In the genomic region with DNA sequence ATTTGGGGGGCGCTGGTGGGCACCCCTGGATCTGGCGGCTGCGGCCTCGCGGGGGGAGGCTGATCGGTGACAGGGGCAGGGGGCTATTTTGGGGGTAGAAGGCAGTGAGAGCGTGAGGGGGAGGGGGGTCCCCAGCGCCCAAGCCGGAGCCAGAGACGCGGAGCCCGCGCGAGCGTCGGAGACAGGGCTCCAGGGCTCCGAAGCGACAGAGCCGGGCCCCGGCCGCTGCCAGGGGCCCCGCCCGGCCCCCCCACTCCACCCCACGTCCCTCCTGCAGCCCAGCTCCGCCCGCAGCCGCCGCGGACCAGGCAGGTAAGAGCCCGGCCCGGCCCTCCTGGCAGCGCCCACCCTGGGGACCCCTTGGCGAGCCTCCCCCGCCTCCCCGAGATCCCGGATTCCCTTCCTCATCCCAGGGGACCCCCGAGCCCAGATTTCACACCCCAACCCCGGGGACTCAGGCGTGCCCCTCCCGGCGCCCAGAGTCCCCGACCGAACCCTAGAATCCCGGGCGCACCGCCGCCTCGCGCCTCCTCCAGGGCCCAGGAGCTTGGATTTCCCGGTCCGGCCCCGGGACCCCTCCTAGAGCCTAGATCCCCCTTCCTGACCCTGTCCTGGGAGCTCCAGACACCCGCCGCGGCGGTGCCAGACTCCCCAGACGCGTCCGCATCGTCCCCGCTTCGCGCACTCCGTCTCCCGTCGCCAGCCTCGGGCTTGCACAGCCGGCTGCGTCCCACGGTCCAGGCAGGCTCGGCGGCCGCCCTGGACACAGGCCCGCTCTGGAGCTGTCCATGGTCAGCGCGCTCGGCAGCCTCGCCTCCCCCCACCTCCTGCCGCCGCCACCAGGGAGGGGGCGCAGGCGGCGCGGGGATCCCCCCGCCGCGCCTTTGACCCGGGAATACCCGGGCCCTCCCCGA, we compare ENCODE assay signal across 1 cellular context.
A peak's percentile ranks its signal among the peaks of the same experiment; 100 is the strongest.
TF ChIP-seq lines count a peak whose summit lies in the region.

A gene (plus strand): TSS at position 134 of the 914 bp plus-strand sequence. CDS start 8,330 bp downstream, outside the sequence.

TF ChIP-seq in HepG2, 621 proteins besides CTCF, POLR2A, EP300 and RAD21 (continued from another document and continues in another):
- TF ChIP-seq, protein P1, sequence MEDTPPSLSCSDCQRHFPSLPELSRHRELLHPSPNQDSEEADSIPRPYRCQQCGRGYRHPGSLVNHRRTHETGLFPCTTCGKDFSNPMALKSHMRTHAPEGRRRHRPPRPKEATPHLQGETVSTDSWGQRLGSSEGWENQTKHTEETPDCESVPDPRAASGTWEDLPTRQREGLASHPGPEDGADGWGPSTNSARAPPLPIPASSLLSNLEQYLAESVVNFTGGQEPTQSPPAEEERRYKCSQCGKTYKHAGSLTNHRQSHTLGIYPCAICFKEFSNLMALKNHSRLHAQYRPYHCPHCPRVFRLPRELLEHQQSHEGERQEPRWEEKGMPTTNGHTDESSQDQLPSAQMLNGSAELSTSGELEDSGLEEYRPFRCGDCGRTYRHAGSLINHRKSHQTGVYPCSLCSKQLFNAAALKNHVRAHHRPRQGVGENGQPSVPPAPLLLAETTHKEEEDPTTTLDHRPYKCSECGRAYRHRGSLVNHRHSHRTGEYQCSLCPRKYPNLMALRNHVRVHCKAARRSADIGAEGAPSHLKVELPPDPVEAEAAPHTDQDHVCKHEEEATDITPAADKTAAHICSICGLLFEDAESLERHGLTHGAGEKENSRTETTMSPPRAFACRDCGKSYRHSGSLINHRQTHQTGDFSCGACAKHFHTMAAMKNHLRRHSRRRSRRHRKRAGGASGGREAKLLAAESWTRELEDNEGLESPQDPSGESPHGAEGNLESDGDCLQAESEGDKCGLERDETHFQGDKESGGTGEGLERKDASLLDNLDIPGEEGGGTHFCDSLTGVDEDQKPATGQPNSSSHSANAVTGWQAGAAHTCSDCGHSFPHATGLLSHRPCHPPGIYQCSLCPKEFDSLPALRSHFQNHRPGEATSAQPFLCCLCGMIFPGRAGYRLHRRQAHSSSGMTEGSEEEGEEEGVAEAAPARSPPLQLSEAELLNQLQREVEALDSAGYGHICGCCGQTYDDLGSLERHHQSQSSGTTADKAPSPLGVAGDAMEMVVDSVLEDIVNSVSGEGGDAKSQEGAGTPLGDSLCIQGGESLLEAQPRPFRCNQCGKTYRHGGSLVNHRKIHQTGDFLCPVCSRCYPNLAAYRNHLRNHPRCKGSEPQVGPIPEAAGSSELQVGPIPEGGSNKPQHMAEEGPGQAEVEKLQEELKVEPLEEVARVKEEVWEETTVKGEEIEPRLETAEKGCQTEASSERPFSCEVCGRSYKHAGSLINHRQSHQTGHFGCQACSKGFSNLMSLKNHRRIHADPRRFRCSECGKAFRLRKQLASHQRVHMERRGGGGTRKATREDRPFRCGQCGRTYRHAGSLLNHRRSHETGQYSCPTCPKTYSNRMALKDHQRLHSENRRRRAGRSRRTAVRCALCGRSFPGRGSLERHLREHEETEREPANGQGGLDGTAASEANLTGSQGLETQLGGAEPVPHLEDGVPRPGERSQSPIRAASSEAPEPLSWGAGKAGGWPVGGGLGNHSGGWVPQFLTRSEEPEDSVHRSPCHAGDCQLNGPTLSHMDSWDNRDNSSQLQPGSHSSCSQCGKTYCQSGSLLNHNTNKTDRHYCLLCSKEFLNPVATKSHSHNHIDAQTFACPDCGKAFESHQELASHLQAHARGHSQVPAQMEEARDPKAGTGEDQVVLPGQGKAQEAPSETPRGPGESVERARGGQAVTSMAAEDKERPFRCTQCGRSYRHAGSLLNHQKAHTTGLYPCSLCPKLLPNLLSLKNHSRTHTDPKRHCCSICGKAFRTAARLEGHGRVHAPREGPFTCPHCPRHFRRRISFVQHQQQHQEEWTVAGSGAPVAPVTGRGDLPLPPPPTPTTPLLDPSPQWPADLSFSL (CRISPR knock-in tag; IDR thresholded peaks at IDR 0.05), result no peak
- TF ChIP-seq, protein P2, sequence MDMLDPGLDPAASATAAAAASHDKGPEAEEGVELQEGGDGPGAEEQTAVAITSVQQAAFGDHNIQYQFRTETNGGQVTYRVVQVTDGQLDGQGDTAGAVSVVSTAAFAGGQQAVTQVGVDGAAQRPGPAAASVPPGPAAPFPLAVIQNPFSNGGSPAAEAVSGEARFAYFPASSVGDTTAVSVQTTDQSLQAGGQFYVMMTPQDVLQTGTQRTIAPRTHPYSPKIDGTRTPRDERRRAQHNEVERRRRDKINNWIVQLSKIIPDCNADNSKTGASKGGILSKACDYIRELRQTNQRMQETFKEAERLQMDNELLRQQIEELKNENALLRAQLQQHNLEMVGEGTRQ (IDR thresholded peaks at IDR 0.05; ENCODE audit: low read depth, low read length), result no peak
- TF ChIP-seq, protein P2 (CRISPR knock-in tag; IDR thresholded peaks at IDR 0.05; ENCODE audit: borderline replicate concordance), result no peak
- TF ChIP-seq, protein P3, sequence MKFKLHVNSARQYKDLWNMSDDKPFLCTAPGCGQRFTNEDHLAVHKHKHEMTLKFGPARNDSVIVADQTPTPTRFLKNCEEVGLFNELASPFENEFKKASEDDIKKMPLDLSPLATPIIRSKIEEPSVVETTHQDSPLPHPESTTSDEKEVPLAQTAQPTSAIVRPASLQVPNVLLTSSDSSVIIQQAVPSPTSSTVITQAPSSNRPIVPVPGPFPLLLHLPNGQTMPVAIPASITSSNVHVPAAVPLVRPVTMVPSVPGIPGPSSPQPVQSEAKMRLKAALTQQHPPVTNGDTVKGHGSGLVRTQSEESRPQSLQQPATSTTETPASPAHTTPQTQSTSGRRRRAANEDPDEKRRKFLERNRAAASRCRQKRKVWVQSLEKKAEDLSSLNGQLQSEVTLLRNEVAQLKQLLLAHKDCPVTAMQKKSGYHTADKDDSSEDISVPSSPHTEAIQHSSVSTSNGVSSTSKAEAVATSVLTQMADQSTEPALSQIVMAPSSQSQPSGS (CRISPR knock-in tag; IDR thresholded peaks at IDR 0.05), result peak; percentile 54; the same call in 1 of the 2 replicates
- TF ChIP-seq, protein P4, sequence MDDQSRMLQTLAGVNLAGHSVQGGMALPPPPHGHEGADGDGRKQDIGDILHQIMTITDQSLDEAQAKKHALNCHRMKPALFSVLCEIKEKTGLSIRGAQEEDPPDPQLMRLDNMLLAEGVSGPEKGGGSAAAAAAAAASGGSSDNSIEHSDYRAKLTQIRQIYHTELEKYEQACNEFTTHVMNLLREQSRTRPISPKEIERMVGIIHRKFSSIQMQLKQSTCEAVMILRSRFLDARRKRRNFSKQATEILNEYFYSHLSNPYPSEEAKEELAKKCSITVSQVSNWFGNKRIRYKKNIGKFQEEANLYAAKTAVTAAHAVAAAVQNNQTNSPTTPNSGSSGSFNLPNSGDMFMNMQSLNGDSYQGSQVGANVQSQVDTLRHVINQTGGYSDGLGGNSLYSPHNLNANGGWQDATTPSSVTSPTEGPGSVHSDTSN (CRISPR knock-in tag; IDR thresholded peaks at IDR 0.05; ENCODE audit: borderline replicate concordance), result 0 out of 2 replicates have a peak, but pooled peaks have one; percentile 44
- TF ChIP-seq DMAP1 (CRISPR knock-in tag; IDR thresholded peaks at IDR 0.05) (no peak; the same call in 1 of the 2 replicates), NAIF1 (CRISPR knock-in tag; IDR thresholded peaks at IDR 0.05; ENCODE audit: borderline replicate concordance) (no peak), TOE1 (CRISPR knock-in tag; IDR thresholded peaks at IDR 0.05) (no peak), TAF15 (IDR thresholded peaks at IDR 0.05; ENCODE audit: low read depth, low read length, poor library complexity, severe bottlenecking) (no peak), RARG (CRISPR knock-in tag; IDR thresholded peaks at IDR 0.05; ENCODE audit: low read depth) (no peak), PTBP1 (IDR thresholded peaks at IDR 0.05; ENCODE audit: low read depth, low read length, poor library complexity, severe bottlenecking) (no peak), SOX5 (CRISPR knock-in tag; IDR thresholded peaks at IDR 0.05; ENCODE audit: borderline replicate concordance) (peak; percentile 28; the same call in 1 of the 2 replicates), THYN1 (CRISPR knock-in tag; IDR thresholded peaks at IDR 0.05; ENCODE audit: borderline replicate concordance, low read depth) (no peak), HNRNPK (IDR thresholded peaks at IDR 0.05; ENCODE audit: low read depth, low read length, poor library complexity, severe bottlenecking) (peak; percentile 6), ZNF263 (CRISPR knock-in tag; IDR thresholded peaks at IDR 0.05) (no peak), ZFP36 (IDR thresholded peaks at IDR 0.05; ENCODE audit: borderline replicate concordance, low read depth, low read length, partially characterized antibody) (no peak), MAF1 (CRISPR knock-in tag; IDR thresholded peaks at IDR 0.05; ENCODE audit: borderline replicate concordance) (0 out of 2 replicates have a peak, but pooled peaks have one; percentile 78), JUNB (CRISPR knock-in tag; IDR thresholded peaks at IDR 0.05; ENCODE audit: borderline replicate concordance) (no peak), MEF2D (CRISPR knock-in tag; IDR thresholded peaks at IDR 0.05) (peak; percentile 24; the same call in 1 of the 2 replicates), ZNF180 (CRISPR knock-in tag; IDR thresholded peaks at IDR 0.05; ENCODE audit: borderline replicate concordance, low read depth) (no peak), ZNF589 (CRISPR knock-in tag; conservative IDR thresholded peaks at IDR 0.05) (peak; percentile 78; the same call in 1 of the 2 replicates), SUZ12 (IDR thresholded peaks at IDR 0.05; ENCODE audit: low read depth, low read length) (no peak), KDM4B (CRISPR knock-in tag; IDR thresholded peaks at IDR 0.05) (0 out of 2 replicates have a peak, but pooled peaks have one; percentile 37), SRSF9 (IDR thresholded peaks at IDR 0.05; ENCODE audit: borderline replicate concordance, insufficient read depth, low read depth, low read length, poor library complexity, severe bottlenecking) (no peak), DR1 (CRISPR knock-in tag; IDR thresholded peaks at IDR 0.05) (no peak), FOXP1 (IDR thresholded peaks at IDR 0.05) (no peak), FOXP1 (CRISPR knock-in tag; IDR thresholded peaks at IDR 0.05) (no peak), SALL2 (CRISPR knock-in tag; IDR thresholded peaks at IDR 0.05) (no peak; the same call in none of the 2 replicates), ZNF703 (CRISPR knock-in tag; IDR thresholded peaks at IDR 0.05; ENCODE audit: borderline replicate concordance) (no peak), ESRRA (CRISPR knock-in tag; IDR thresholded peaks at IDR 0.05; ENCODE audit: low read depth) (no peak), BCL6 (CRISPR knock-in tag; IDR thresholded peaks at IDR 0.05) (peak; percentile 48; the same call in 1 of the 2 replicates), BHLHE40 (IDR thresholded peaks at IDR 0.05; ENCODE audit: low read length) (no peak), CHD2 (IDR thresholded peaks at IDR 0.05; ENCODE audit: low read depth, low read length) (no peak), HHEX (CRISPR knock-in tag; IDR thresholded peaks at IDR 0.05) (no peak), LCORL (IDR thresholded peaks at IDR 0.05) (no peak), LCORL (CRISPR knock-in tag; IDR thresholded peaks at IDR 0.05) (peak; percentile 34; the same call in 1 of the 2 replicates), EZH2 (conservative IDR thresholded peaks at IDR 0.05; ENCODE audit: low read depth, low read length) (no peak), SP4 (CRISPR knock-in tag; IDR thresholded peaks at IDR 0.05) (peak; percentile 18), ZNF724P (CRISPR knock-in tag; IDR thresholded peaks at IDR 0.05; ENCODE audit: borderline replicate concordance) (peak; percentile 54; the same call in 1 of the 2 replicates), TRIM24 (CRISPR knock-in tag; IDR thresholded peaks at IDR 0.05) (no peak)
- TF ChIP-seq, protein P5, sequence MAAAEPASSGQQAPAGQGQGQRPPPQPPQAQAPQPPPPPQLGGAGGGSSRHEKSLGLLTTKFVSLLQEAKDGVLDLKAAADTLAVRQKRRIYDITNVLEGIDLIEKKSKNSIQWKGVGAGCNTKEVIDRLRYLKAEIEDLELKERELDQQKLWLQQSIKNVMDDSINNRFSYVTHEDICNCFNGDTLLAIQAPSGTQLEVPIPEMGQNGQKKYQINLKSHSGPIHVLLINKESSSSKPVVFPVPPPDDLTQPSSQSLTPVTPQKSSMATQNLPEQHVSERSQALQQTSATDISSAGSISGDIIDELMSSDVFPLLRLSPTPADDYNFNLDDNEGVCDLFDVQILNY (CRISPR knock-in tag; conservative IDR thresholded peaks at IDR 0.05), result 0 out of 2 replicates have a peak, but pooled peaks have one; percentile 69
- TF ChIP-seq, protein P6, sequence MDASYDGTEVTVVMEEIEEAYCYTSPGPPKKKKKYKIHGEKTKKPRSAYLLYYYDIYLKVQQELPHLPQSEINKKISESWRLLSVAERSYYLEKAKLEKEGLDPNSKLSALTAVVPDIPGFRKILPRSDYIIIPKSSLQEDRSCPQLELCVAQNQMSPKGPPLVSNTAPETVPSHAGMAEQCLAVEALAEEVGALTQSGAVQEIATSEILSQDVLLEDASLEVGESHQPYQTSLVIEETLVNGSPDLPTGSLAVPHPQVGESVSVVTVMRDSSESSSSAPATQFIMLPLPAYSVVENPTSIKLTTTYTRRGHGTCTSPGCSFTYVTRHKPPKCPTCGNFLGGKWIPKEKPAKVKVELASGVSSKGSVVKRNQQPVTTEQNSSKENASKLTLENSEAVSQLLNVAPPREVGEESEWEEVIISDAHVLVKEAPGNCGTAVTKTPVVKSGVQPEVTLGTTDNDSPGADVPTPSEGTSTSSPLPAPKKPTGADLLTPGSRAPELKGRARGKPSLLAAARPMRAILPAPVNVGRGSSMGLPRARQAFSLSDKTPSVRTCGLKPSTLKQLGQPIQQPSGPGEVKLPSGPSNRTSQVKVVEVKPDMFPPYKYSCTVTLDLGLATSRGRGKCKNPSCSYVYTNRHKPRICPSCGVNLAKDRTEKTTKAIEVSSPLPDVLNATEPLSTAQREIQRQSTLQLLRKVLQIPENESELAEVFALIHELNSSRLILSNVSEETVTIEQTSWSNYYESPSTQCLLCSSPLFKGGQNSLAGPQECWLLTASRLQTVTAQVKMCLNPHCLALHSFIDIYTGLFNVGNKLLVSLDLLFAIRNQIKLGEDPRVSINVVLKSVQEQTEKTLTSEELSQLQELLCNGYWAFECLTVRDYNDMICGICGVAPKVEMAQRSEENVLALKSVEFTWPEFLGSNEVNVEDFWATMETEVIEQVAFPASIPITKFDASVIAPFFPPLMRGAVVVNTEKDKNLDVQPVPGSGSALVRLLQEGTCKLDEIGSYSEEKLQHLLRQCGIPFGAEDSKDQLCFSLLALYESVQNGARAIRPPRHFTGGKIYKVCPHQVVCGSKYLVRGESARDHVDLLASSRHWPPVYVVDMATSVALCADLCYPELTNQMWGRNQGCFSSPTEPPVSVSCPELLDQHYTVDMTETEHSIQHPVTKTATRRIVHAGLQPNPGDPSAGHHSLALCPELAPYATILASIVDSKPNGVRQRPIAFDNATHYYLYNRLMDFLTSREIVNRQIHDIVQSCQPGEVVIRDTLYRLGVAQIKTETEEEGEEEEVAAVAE (CRISPR knock-in tag; IDR thresholded peaks at IDR 0.05; ENCODE audit: borderline replicate concordance), result peak; percentile 80; the same call in 1 of the 2 replicates
- TF ChIP-seq, protein P7, sequence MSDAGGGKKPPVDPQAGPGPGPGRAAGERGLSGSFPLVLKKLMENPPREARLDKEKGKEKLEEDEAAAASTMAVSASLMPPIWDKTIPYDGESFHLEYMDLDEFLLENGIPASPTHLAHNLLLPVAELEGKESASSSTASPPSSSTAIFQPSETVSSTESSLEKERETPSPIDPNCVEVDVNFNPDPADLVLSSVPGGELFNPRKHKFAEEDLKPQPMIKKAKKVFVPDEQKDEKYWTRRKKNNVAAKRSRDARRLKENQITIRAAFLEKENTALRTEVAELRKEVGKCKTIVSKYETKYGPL (CRISPR knock-in tag; IDR thresholded peaks at IDR 0.05), result no peak
